ENCODE assay signal across 15 cellular contexts in the genomic region with DNA sequence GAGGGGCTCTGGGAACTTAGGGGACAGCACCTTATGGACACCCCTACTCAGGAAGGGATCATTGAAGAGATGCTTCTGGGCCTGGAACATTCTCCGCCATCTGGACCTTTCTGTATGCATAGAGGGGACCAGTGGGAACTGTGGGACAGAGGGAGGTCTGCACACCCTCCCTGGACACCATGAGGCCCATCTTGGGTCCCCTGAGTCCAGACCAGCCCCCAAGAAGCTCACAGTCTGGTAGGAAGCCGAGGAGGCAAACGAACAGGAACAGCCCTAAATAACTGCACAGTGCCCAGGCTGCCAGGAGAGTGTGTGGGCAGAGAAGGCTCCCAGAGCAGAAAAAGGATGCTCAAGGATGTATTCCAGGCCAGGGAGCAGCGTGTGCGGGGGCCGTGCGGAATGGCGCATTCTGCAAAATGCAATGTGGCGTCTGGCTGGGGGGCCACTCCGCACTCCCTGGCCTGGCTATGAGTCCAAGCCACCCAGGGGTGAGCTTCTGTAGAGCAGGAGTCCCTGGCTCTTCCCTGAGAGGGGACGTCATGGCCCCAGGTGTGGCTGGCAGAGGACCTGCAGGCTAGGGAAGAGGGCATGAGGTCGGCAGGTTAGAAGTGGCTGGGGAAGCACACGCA. TPM values are rescaled to one million over a fixed set of nuclear protein-coding genes. Genes with fewer than 3 reads are reported as not detected.
DNase-seq lines count a peak whose midpoint lies in the region; ATAC-seq and TF ChIP-seq lines count a peak whose summit lies in the region.
"Had no signal": no experiment of that assay in that cellular context is flagged by ENCODE, and none has a peak within 500 bp of the region (broad histone marks: within the 10 kb centered on the region; RNA-seq: fewer than 3 reads in every experiment).

No MANE protein-coding gene starts in this region.

- H3K36me3 ChIP-seq in upper lobe of right lung: no peaks in the 10 kb centered on the region
- H3K36me3 ChIP-seq: gastrocnemius medialis had no signal

- H3K9me3 Mint-ChIP-seq in activated naive CD8-positive, alpha-beta T cell treated with anti-CD3 and anti-CD28 coated beads, Interleukin-2, amount 10 ng/mL, durations not matched to agents 7 days and 5 days: no peaks in the 10 kb centered on the region
- H3K9me3 Mint-ChIP-seq in activated naive CD8-positive, alpha-beta T cell treated with anti-CD3 and anti-CD28 coated beads, Interleukin-2, amount 50 U/mL, for 24 hours: no peaks in the 10 kb centered on the region
- H3K9me3 Mint-ChIP-seq in activated CD8-positive, alpha-beta T cell treated with anti-CD3 and anti-CD28 coated beads for 36 hours: no peaks in the 10 kb centered on the region
- H3K9me3 Mint-ChIP-seq in memory B cell: no peaks in the 10 kb centered on the region

- H3K27me3 ChIP-seq in upper lobe of right lung: no peaks in the 10 kb centered on the region

- CTCF ChIA-PET in activated CD8-positive, alpha-beta T cell treated with anti-CD3 and anti-CD28 coated beads for 36 hours (lab: Charles Lee): interaction anchor here (1.3 to 1.5 kb wide), 2 partner anchors 15 to 87 kb away, joined by 3 to 4 read pairs; no protein-coding TSS in a partner anchor

- no peak for TF ChIP-seq CTCF in activated CD8-positive, alpha-beta T cell treated with anti-CD3 and anti-CD28 coated beads for 36 hours (IDR thresholded peaks at IDR 0.05)
- no peak for TF ChIP-seq CTCF in upper lobe of right lung (IDR thresholded peaks at IDR 0.05)

- peak overlapping the region; percentile 64 for H3K27ac Mint-ChIP-seq in activated naive CD8-positive, alpha-beta T cell treated with anti-CD3 and anti-CD28 coated beads, Interleukin-2, amount 10 ng/mL, durations not matched to agents 7 days and 5 days
- no peak overlapping the region for H3K27ac Mint-ChIP-seq in activated naive CD8-positive, alpha-beta T cell treated with anti-CD3 and anti-CD28 coated beads, Interleukin-2, amount 50 U/mL, for 24 hours
- H3K27ac Mint-ChIP-seq in activated CD8-positive, alpha-beta T cell treated with anti-CD3 and anti-CD28 coated beads for 36 hours: peak overlapping the region; percentile 28
- H3K27ac Mint-ChIP-seq in memory B cell: peak overlapping the region; percentile 9

- H3K27me3 Mint-ChIP-seq in activated naive CD8-positive, alpha-beta T cell treated with anti-CD3 and anti-CD28 coated beads, Interleukin-2, amount 10 ng/mL, durations not matched to agents 7 days and 5 days: peaks cover 1% of the 10 kb centered on the region
- no peaks in the 10 kb centered on the region for H3K27me3 Mint-ChIP-seq in activated naive CD8-positive, alpha-beta T cell treated with anti-CD3 and anti-CD28 coated beads, Interleukin-2, amount 50 U/mL, for 24 hours
- H3K27me3 Mint-ChIP-seq in activated CD8-positive, alpha-beta T cell treated with anti-CD3 and anti-CD28 coated beads for 36 hours: no peaks in the 10 kb centered on the region
- no peaks in the 10 kb centered on the region for H3K27me3 Mint-ChIP-seq in memory B cell

- ATAC-seq in activated naive CD8-positive, alpha-beta T cell treated with anti-CD3 and anti-CD28 coated beads, Interleukin-2, amount 10 ng/mL, durations not matched to agents 7 days and 5 days (ENCODE audit: low read depth): no peak
- no peak for ATAC-seq in activated naive CD8-positive, alpha-beta T cell treated with anti-CD3 and anti-CD28 coated beads, Interleukin-2, amount 50 U/mL, for 24 hours
- ATAC-seq in activated CD8-positive, alpha-beta T cell treated with anti-CD3 and anti-CD28 coated beads for 36 hours: no peak
- ATAC-seq in memory B cell (ENCODE audit: low read depth): no peak
- ATAC-seq in upper lobe of right lung: no peak
- ATAC-seq: gastrocnemius medialis, Panc1 had no signal

- H3K4me1 Mint-ChIP-seq in activated naive CD8-positive, alpha-beta T cell treated with anti-CD3 and anti-CD28 coated beads, Interleukin-2, amount 10 ng/mL, durations not matched to agents 7 days and 5 days: peaks cover 12% of the 10 kb centered on the region
- H3K4me1 Mint-ChIP-seq in activated naive CD8-positive, alpha-beta T cell treated with anti-CD3 and anti-CD28 coated beads, Interleukin-2, amount 50 U/mL, for 24 hours: peaks cover 18% of the 10 kb centered on the region
- peaks cover 24% of the 10 kb centered on the region for H3K4me1 Mint-ChIP-seq in activated CD8-positive, alpha-beta T cell treated with anti-CD3 and anti-CD28 coated beads for 36 hours (ENCODE audit: low read depth)
- peaks cover 21% of the 10 kb centered on the region for H3K4me1 Mint-ChIP-seq in memory B cell

- no peak overlapping the region for H3K4me3 Mint-ChIP-seq in activated naive CD8-positive, alpha-beta T cell treated with anti-CD3 and anti-CD28 coated beads, Interleukin-2, amount 10 ng/mL, durations not matched to agents 7 days and 5 days
- no peak overlapping the region for H3K4me3 Mint-ChIP-seq in activated naive CD8-positive, alpha-beta T cell treated with anti-CD3 and anti-CD28 coated beads, Interleukin-2, amount 50 U/mL, for 24 hours
- H3K4me3 Mint-ChIP-seq in activated CD8-positive, alpha-beta T cell treated with anti-CD3 and anti-CD28 coated beads for 36 hours: no peak overlapping the region
- no peak overlapping the region for H3K4me3 Mint-ChIP-seq in memory B cell

- DNase-seq in activated naive CD8-positive, alpha-beta T cell treated with anti-CD3 and anti-CD28 coated beads, Interleukin-2, amount 10 ng/mL, durations not matched to agents 7 days and 5 days: no peak
- no peak for DNase-seq in activated naive CD8-positive, alpha-beta T cell treated with anti-CD3 and anti-CD28 coated beads, Interleukin-2, amount 50 U/mL, for 24 hours
- DNase-seq in activated CD8-positive, alpha-beta T cell treated with anti-CD3 and anti-CD28 coated beads for 36 hours: no peak
- DNase-seq in memory B cell (ENCODE audit: low spot score in 2 of 2) (peak in 1 of 2 donors; percentile 9), upper lobe of right lung (peak; percentile 22), DMS53 treated with DMSO at 0.1 percent for 48 hours (lab: John Stamatoyannopoulos, UW; ENCODE audit: unreplicated experiment) (no peak), SHP77 (lab: John Stamatoyannopoulos, UW) (no peak)
- no peak for DNase-seq in stimulated activated CD4-positive, alpha-beta T cell treated with anti-CD3 and anti-CD28 coated beads, Interleukin-15, amount 100 ng/mL, for 24 hours
- DNase-seq: activated CD4-positive, alpha-beta T cell treated with anti-CD3 and anti-CD28 coated beads for 48 hours; activated gamma-delta T cell treated with Interleukin-2 at 50 U/mL for 16 hours; NCI-H1105; NCI-H446 treated with DMSO at 0.1 percent for 48 hours had no signal

- POLR2A ChIA-PET in activated naive CD8-positive, alpha-beta T cell treated with anti-CD3 and anti-CD28 coated beads, Interleukin-2, amount 10 ng/mL, durations not matched to agents 7 days and 5 days (lab: Charles Lee): interaction anchor here (1.2 to 1.6 kb wide), 2 partner anchors 10 to 133 kb away, joined by 7 read pairs; no protein-coding TSS in a partner anchor
- POLR2A ChIA-PET in activated CD8-positive, alpha-beta T cell treated with anti-CD3 and anti-CD28 coated beads for 36 hours (lab: Charles Lee): no interaction called here

- peaks cover 21% of the 10 kb centered on the region for H3K4me1 ChIP-seq in upper lobe of right lung

- no peaks in the 10 kb centered on the region for H3K9me3 ChIP-seq in upper lobe of right lung
- H3K9me3 ChIP-seq: gastrocnemius medialis had no signal

- H3K27ac ChIP-seq in upper lobe of right lung: no peak overlapping the region
- H3K27ac ChIP-seq: gastrocnemius medialis had no signal

- intact Hi-C loops in activated CD8-positive, alpha-beta T cell treated with anti-CD3 and anti-CD28 coated beads for 36 hours (cut with micrococcal nuclease): loop anchor here (5.0 kb wide), 1 partner anchor 50 kb away; no protein-coding TSS in a partner anchor
- intact Hi-C loops in upper lobe of right lung (cut with DNase I): loop anchor here (10.0 kb wide), 1 partner anchor 47 kb away; no protein-coding TSS in a partner anchor

- H3K36me3 Mint-ChIP-seq in activated naive CD8-positive, alpha-beta T cell treated with anti-CD3 and anti-CD28 coated beads, Interleukin-2, amount 10 ng/mL, durations not matched to agents 7 days and 5 days: no peaks in the 10 kb centered on the region
- H3K36me3 Mint-ChIP-seq in activated naive CD8-positive, alpha-beta T cell treated with anti-CD3 and anti-CD28 coated beads, Interleukin-2, amount 50 U/mL, for 24 hours (ENCODE audit: low read depth): no peaks in the 10 kb centered on the region
- no peaks in the 10 kb centered on the region for H3K36me3 Mint-ChIP-seq in activated CD8-positive, alpha-beta T cell treated with anti-CD3 and anti-CD28 coated beads for 36 hours (ENCODE audit: low read depth)
- H3K36me3 Mint-ChIP-seq in memory B cell: no peaks in the 10 kb centered on the region

- no peak overlapping the region for H3K4me3 ChIP-seq in upper lobe of right lung
- H3K4me3 ChIP-seq: gastrocnemius medialis, GM12878 had no signal

RNA-seq across cellular contexts. Expression of a gene that starts 24.5 kb away (rescaled TPM):
- 100 to 1,000 TPM; 230 to 252 TPM for total RNA-seq in activated naive CD8-positive, alpha-beta T cell treated with anti-CD3 and anti-CD28 coated beads, Interleukin-2, amount 10 ng/mL, durations not matched to agents 7 days and 5 days
- 100 to 1,000 TPM; 163 to 175 TPM for total RNA-seq in activated CD8-positive, alpha-beta T cell treated with anti-CD3 and anti-CD28 coated beads for 36 hours
- total RNA-seq in upper lobe of right lung: 176 TPM
